21 cellular contexts compared by ENCODE assay signal in genomic region chr11:1208361-1209261, GRCh38. TPM values are rescaled to one million over a fixed set of nuclear protein-coding genes. Genes with fewer than 3 reads are reported as not detected.
A peak's percentile ranks its signal among the peaks of the same experiment; 100 is the strongest.
DNase-seq lines count a peak whose midpoint lies in the region; TF ChIP-seq lines count a peak whose summit lies in the region.
"Had no signal": no experiment of that assay in that cellular context is flagged by ENCODE, and none has a peak within 500 bp of the region (broad histone marks: within the 10 kb centered on the region; RNA-seq: fewer than 3 reads in every experiment).

No MANE protein-coding gene starts in this region.

- no peak overlapping the region for H2AFZ ChIP-seq in trophoblast cell (ENCODE audit: insufficient read depth, low read length, poor library complexity)

- no peaks in the 10 kb centered on the region for H3K4me1 ChIP-seq in trophoblast cell (ENCODE audit: control insufficient read depth in 1 of 2, insufficient read depth in 2 of 2, low read length in 2 of 2)
- H3K4me1 ChIP-seq: upper lobe of left lung had no signal

- no peaks in the 10 kb centered on the region for H3K36me3 ChIP-seq in GM06990 (ENCODE audit: control insufficient read depth, insufficient read depth, low read length)
- H3K36me3 ChIP-seq in H7 (replicated peaks; ENCODE audit: control insufficient read depth, insufficient read depth, low read length), result no peaks in the 10 kb centered on the region
- H3K36me3 ChIP-seq in trophoblast cell (ENCODE audit: control insufficient read depth in 1 of 2, insufficient read depth in 2 of 2, low read length in 2 of 2), result no peaks in the 10 kb centered on the region
- H3K36me3 ChIP-seq in MG63, result no peaks in the 10 kb centered on the region
- H3K36me3 ChIP-seq: brain microvascular endothelial cell, upper lobe of left lung had no signal

- no peak overlapping the region for H4K91ac ChIP-seq in trophoblast cell (ENCODE audit: low read depth, low read length)

- WGBS in trophoblast cell (ENCODE audit: extremely low coverage, insufficient coverage, insufficient read length), result no CpG with 5 or more reads among the region's 39 CpGs

- no peak overlapping the region for H2BK120ac ChIP-seq in trophoblast cell (ENCODE audit: insufficient read depth, low read length, poor library complexity)

- no peak overlapping the region for H4K8ac ChIP-seq in trophoblast cell (ENCODE audit: low read depth, low read length)

- no peak for TF ChIP-seq CTCF in GM06990 (IDR thresholded peaks at IDR 0.05; ENCODE audit: insufficient read depth, low read length, poor library complexity, severe bottlenecking)

- H3K4me2 ChIP-seq in trophoblast cell (ENCODE audit: low read length), result no peak overlapping the region

- H3K27ac ChIP-seq in trophoblast cell (ENCODE audit: low read depth, low read length) (no peak overlapping the region), caudate nucleus (ENCODE audit: low read depth, low read length) (no peak overlapping the region)
- H3K27ac ChIP-seq: brain microvascular endothelial cell, upper lobe of left lung had no signal

- no peak overlapping the region for H3K18ac ChIP-seq in trophoblast cell (ENCODE audit: low read length)

- DNase-seq in GM06990 (ENCODE audit: extremely low read depth, insufficient read length) (peak; percentile 1), H7 (peak; percentile 41), iPS-NIHi11 (ENCODE audit: low spot score) (peak; percentile 6), trophoblast cell (no peak), caudate nucleus (lab: John Stamatoyannopoulos, UW) (no peak), MG63 (no peak)
- DNase-seq in stimulated activated CD4-positive, alpha-beta T cell treated with anti-CD3 and anti-CD28 coated beads, Interleukin-4, amount 100 ng/mL, for 4 hours, result no peak
- DNase-seq: activated CD4-positive, alpha-beta T cell treated with anti-CD3 and anti-CD28 coated beads, Interleukin-2, amount 50 U/mL, for 4 hours; activated T-cell treated with anti-CD3 and anti-CD28 coated beads for 4 hours; brain microvascular endothelial cell; cortex of kidney; GOT3; NCI-H146; NCI-H748 treated with DMSO at 0.1 percent for 48 hours; occipital lobe; SIG-M5; stimulated activated CD4-positive, alpha-beta T cell treated with anti-CD3 and anti-CD28 coated beads, Interleukin-2, amount 100 ng/mL, for 24 hours; stimulated activated naive CD4-positive, alpha-beta T cell treated with Interleukin-2 at 50 U/mL for 16 hours had no signal

- H4K12ac ChIP-seq in trophoblast cell (ENCODE audit: low read depth, low read length), result no peak overlapping the region

- H3K27me3 ChIP-seq in GM06990 (replicated peaks; ENCODE audit: control insufficient read depth, insufficient read depth, low read length) (no peaks in the 10 kb centered on the region), H7 (ENCODE audit: control insufficient read depth, insufficient read depth, low read length) (no peaks in the 10 kb centered on the region), trophoblast cell (ENCODE audit: insufficient read depth, low read length) (no peaks in the 10 kb centered on the region), MG63 (peaks cover 15% of the 10 kb centered on the region)
- H3K27me3 ChIP-seq: brain microvascular endothelial cell, upper lobe of left lung had no signal

- no peak overlapping the region for H2BK5ac ChIP-seq in trophoblast cell (ENCODE audit: low read depth, low read length, poor library complexity)

- H2AK5ac ChIP-seq in trophoblast cell (ENCODE audit: low read length), result no peak overlapping the region

- no peaks in the 10 kb centered on the region for H3K79me2 ChIP-seq in trophoblast cell (ENCODE audit: control insufficient read depth, insufficient read depth, low read length, poor library complexity)

- H3K79me1 ChIP-seq in trophoblast cell (ENCODE audit: low read length), result no peaks in the 10 kb centered on the region

- H3K23ac ChIP-seq in trophoblast cell (ENCODE audit: low read length), result no peak overlapping the region

- no peak overlapping the region for H3K4me3 ChIP-seq in GM06990 (replicated peaks; ENCODE audit: low read depth, low read length)
- no peak overlapping the region for H3K4me3 ChIP-seq in H7 (ENCODE audit: insufficient read depth, low read depth, low read length)
- peak overlapping the region; percentile 46 for H3K4me3 ChIP-seq in trophoblast cell (ENCODE audit: low read depth, low read length)
- H3K4me3 ChIP-seq in MG63, result no peak overlapping the region
- H3K4me3 ChIP-seq: K562, upper lobe of left lung had no signal

- H3K9me3 ChIP-seq in trophoblast cell (ENCODE audit: insufficient read depth, low read depth, low read length) (peaks cover 22% of the 10 kb centered on the region), MG63 (peaks cover 24% of the 10 kb centered on the region)

- no peak overlapping the region for H3K14ac ChIP-seq in trophoblast cell (ENCODE audit: low read length)

- no peak overlapping the region for H3K4ac ChIP-seq in trophoblast cell (ENCODE audit: low read depth, low read length)

- no peak overlapping the region for H2BK12ac ChIP-seq in trophoblast cell (ENCODE audit: low read length)

- H3K9ac ChIP-seq in trophoblast cell (ENCODE audit: low read length), result no peak overlapping the region

RNA-seq across cellular contexts. Expression of gene MUC5B, which starts 14.3 kb away (rescaled TPM):
- under 0.01 and 0.07 TPM in 2 replicates for total RNA-seq in H7 (2014; rRNA removed; shearing (Covaris generic))
- under 0.01 TPM in 1 of 2 replicates, not detected in the other for polyA plus RNA-seq in trophoblast cell (2013)
- total RNA-seq in MG63 (2014; rRNA removed; shearing (Covaris generic); ENCODE audit: low replicate concordance), result not detected in 2 replicates
- total RNA-seq: occipital lobe; T-helper 1 cell treated with Interleukin-12 subunit alpha and Interleukin-12 subunit beta and Interleukin-4 antibody, amounts not matched to agents 30 ng/mL and 1 ng/mL, for 36 hours had no signal

RNA-seq across cellular contexts. Expression of gene MUC5AC, which starts 50.9 kb away (rescaled TPM):
- total RNA-seq in H7 (2014; rRNA removed; shearing (Covaris generic)), result not detected in 2 replicates
- polyA plus RNA-seq in trophoblast cell (2013), result not detected in 2 replicates
- not detected in 2 replicates for total RNA-seq in MG63 (2014; rRNA removed; shearing (Covaris generic); ENCODE audit: low replicate concordance)
- total RNA-seq: K562; occipital lobe; T-helper 1 cell treated with Interleukin-12 subunit alpha and Interleukin-12 subunit beta and Interleukin-4 antibody, amounts not matched to agents 30 ng/mL and 1 ng/mL, for 36 hours had no signal
- polyA plus RNA-seq: K562 had no signal

Comparison
In these comparisons a context has a peak if more than half of its experiments do, and no peak if none do; other contexts are left out.
1. DNase-seq: peak in GM06990 (single experiment), H7 (single experiment) and iPS-NIHi11 (single experiment); none in trophoblast cell (0 of 2), caudate nucleus (0 of 61), stimulated activated CD4-positive, alpha-beta T cell treated with anti-CD3 and anti-CD28 coated beads, Interleukin-4, amount 100 ng/mL, for 4 hours (0 of 2) and MG63 (single experiment).